ENCODE assay signal across 27 cellular contexts in genomic region chr11:70578831-70579230, GRCh38.
"Had no signal": no experiment of that assay in that cellular context is flagged by ENCODE, and none has a peak within 500 bp of the region (broad histone marks: within the 10 kb centered on the region; RNA-seq: fewer than 3 reads in every experiment).

No MANE protein-coding gene starts in this region.

- H3K9me3 ChIP-seq: MG63, Peyer's patch had no signal

- H3K4me1 ChIP-seq: Peyer's patch had no signal

- H3K27ac ChIP-seq: brain microvascular endothelial cell, Peyer's patch had no signal

- DNase-seq: activated CD4-positive, alpha-beta T cell treated with anti-CD3 and anti-CD28 coated beads, Interleukin-2, amount 10 ng/mL, durations not matched to agents 24 days and 14 days; activated CD4-positive, alpha-beta T cell treated with anti-CD3 and anti-CD28 coated beads, Interleukin-2, amount 50 U/mL, for 4 hours; activated CD8-positive, alpha-beta T cell treated with anti-CD3 and anti-CD28 coated beads for 36 hours; activated naive CD4-positive, alpha-beta T cell; activated naive CD4-positive, alpha-beta T cell treated with anti-CD3 and anti-CD28 coated beads, Interleukin-2, amount 50 U/mL, for 16 hours; activated naive CD8-positive, alpha-beta T cell treated with anti-CD3 and anti-CD28 coated beads for 36 hours; activated T-cell treated with anti-CD3 and anti-CD28 coated beads, Interleukin-2, amount 50 U/mL, for 1 hour; amniotic stem cell; aorta; brain microvascular endothelial cell; Kasumi-1; KBM-7; MG63; NCI-H1048; NCI-H1105 treated with DMSO at 0.1 percent for 48 hours; NCI-H1436; NCI-H1694; NCI-H1930; NCI-H2171; NCI-H510A; NCI-H526; NCI-H748 treated with DMSO at 0.1 percent for 48 hours; NK-92 treated with Interleukin-12 subunit alpha and Interleukin-12 subunit beta, amount 100 ng/mL, for 24 hours; PC-3; Peyer's patch; RPMI8226 had no signal

- H3K27me3 ChIP-seq: brain microvascular endothelial cell, MG63, Peyer's patch had no signal

- H3K4me3 ChIP-seq: MG63, Peyer's patch had no signal

- ATAC-seq: activated CD8-positive, alpha-beta T cell treated with anti-CD3 and anti-CD28 coated beads for 36 hours; PC-3; Right ventricle myocardium inferior had no signal

- H3K36me3 ChIP-seq: brain microvascular endothelial cell, MG63, Peyer's patch had no signal
